In the genomic region with DNA sequence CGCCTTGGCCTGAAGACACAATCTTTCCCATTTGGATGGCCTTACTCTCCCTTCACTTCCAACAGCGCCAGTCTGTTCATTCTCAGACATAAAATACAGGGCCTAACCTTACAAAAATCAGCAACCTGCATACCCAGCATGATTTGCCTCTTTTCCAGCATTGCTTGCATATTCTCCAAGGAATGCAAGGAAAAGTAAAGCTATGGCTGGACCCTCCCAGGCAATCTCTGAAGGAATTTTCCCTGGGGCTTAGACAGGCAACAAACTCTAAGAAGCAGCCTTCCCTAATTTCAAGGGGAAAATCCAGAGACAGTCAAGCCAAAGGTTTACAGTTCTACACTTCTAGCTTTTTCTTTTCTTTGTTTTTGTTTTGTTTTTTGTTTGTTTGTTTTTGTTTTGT, we compare ENCODE assay signal across 17 cellular contexts. TPM values are rescaled to one million over a fixed set of nuclear protein-coding genes. Genes with fewer than 3 reads are reported as not detected.
A peak's percentile ranks its signal among the peaks of the same experiment; 100 is the strongest.
DNase-seq lines count a peak whose midpoint lies in the region; ATAC-seq and TF ChIP-seq lines count a peak whose summit lies in the region.
"Had no signal": no experiment of that assay in that cellular context is flagged by ENCODE, and none has a peak within 500 bp of the region (broad histone marks: within the 10 kb centered on the region; RNA-seq: fewer than 3 reads in every experiment).

No MANE protein-coding gene starts in this region.

- H3K4me1 Mint-ChIP-seq in Caco-2 (ENCODE audit: low read depth, unreplicated experiment), result peaks cover 26% of the 10 kb centered on the region
- peaks cover 56% of the 10 kb centered on the region for H3K4me1 Mint-ChIP-seq in activated naive CD8-positive, alpha-beta T cell (ENCODE audit: low read depth)

- no peak for DNase-seq in Caco-2
- DNase-seq in EL, result peak; percentile 37
- no peak for DNase-seq in Kasumi-1 (lab: John Stamatoyannopoulos, UW)
- DNase-seq: CD4-positive, alpha-beta memory T cell; NCI-H1436 treated with DMSO at 0.1 percent for 48 hours; NCI-H2081 treated with DMSO at 0.1 percent for 48 hours; NCI-H2227 treated with DMSO at 0.1 percent for 48 hours; NCI-H526; SJCRH30 had no signal

- H3K4me3 ChIP-seq in Caco-2 (ENCODE audit: low read depth, low read length) (no peak overlapping the region), mesodermal cell (ENCODE audit: extremely low read depth, insufficient read depth, low read length, poor library complexity, severe bottlenecking) (no peak overlapping the region)
- H3K4me3 ChIP-seq: HAP-1, SJCRH30 had no signal

- H3K27me3 ChIP-seq in Caco-2 (replicated peaks; ENCODE audit: control insufficient read depth, insufficient read depth, low read length), result no peaks in the 10 kb centered on the region
- H3K27me3 ChIP-seq: SJCRH30 had no signal

- peaks cover 11% of the 10 kb centered on the region; the same call in 1 of the 2 replicates for H3K4me1 ChIP-seq in Caco-2
- peaks cover 35% of the 10 kb centered on the region for H3K4me1 ChIP-seq in mesodermal cell (ENCODE audit: control insufficient read depth, insufficient read depth, low read length, poor library complexity, severe bottlenecking)
- H3K4me1 ChIP-seq: SJCRH30 had no signal

- H3K36me3 ChIP-seq in Caco-2 (ENCODE audit: control insufficient read depth, insufficient read depth, low read length) (no peaks in the 10 kb centered on the region), mesodermal cell (ENCODE audit: control insufficient read depth, insufficient read depth, low read length) (peaks cover 59% of the 10 kb centered on the region)

- POLR2A ChIA-PET in Caco-2 (lab: Charles Lee), result interaction anchor here (0.6 kb wide), 1 partner anchor 898 kb away, joined by 5 read pairs; no protein-coding TSS in a partner anchor

- no peak for ATAC-seq in HG03442 (IDR thresholded peaks at IDR 0.05; ENCODE audit: unreplicated experiment)
- no peak for ATAC-seq in GM19455 (IDR thresholded peaks at IDR 0.05; ENCODE audit: unreplicated experiment)
- no peak for ATAC-seq in GM19023 (IDR thresholded peaks at IDR 0.05; ENCODE audit: unreplicated experiment)

- no peak for TF ChIP-seq CTCF in Caco-2 (IDR thresholded peaks at IDR 0.05; ENCODE audit: insufficient read depth in 1 of 2, low read depth in 1 of 2, low read length in 1 of 2, severe bottlenecking in 1 of 2, unreplicated experiment in 1 of 2)

- peak overlapping the region; percentile 41 for H3K27ac ChIP-seq in mesodermal cell (ENCODE audit: low read depth, low read length, severe bottlenecking)
- H3K27ac ChIP-seq: SJCRH30 had no signal

- H3K9me3 ChIP-seq in Caco-2 (no peaks in the 10 kb centered on the region), mesodermal cell (ENCODE audit: control insufficient read depth, low read length) (no peaks in the 10 kb centered on the region)
- H3K9me3 ChIP-seq: HAP-1, SJCRH30 had no signal

- no peak overlapping the region for H3K4me3 Mint-ChIP-seq in Caco-2 (ENCODE audit: unreplicated experiment)
- peak overlapping the region; percentile 10 for H3K4me3 Mint-ChIP-seq in activated naive CD8-positive, alpha-beta T cell
- H3K4me3 Mint-ChIP-seq: B cell had no signal

- H3K36me3 Mint-ChIP-seq in Caco-2 (ENCODE audit: insufficient read depth, unreplicated experiment), result peaks cover 41% of the 10 kb centered on the region
- H3K36me3 Mint-ChIP-seq in activated naive CD8-positive, alpha-beta T cell, result peaks cover 13% of the 10 kb centered on the region

- WGBS in mesodermal cell (ENCODE audit: insufficient coverage in 2 of 2), 2 experiments, result 100% methylated on average over 2 of the region's 2 CpGs

- no peaks in the 10 kb centered on the region for H3K9me3 Mint-ChIP-seq in Caco-2 (ENCODE audit: unreplicated experiment)
- no peaks in the 10 kb centered on the region for H3K9me3 Mint-ChIP-seq in activated naive CD8-positive, alpha-beta T cell (ENCODE audit: low read depth)
- H3K9me3 Mint-ChIP-seq: CD4-positive, alpha-beta memory T cell; IgD-negative memory B cell had no signal

- no peaks in the 10 kb centered on the region for H3K27me3 Mint-ChIP-seq in Caco-2 (ENCODE audit: insufficient read depth, unreplicated experiment)
- H3K27me3 Mint-ChIP-seq in activated naive CD8-positive, alpha-beta T cell, result no peaks in the 10 kb centered on the region
- H3K27me3 Mint-ChIP-seq: B cell; CD4-positive, alpha-beta memory T cell; IgD-negative memory B cell had no signal

- H3K27ac Mint-ChIP-seq in Caco-2 (ENCODE audit: unreplicated experiment), result peak overlapping the region; percentile 43
- H3K27ac Mint-ChIP-seq in activated naive CD8-positive, alpha-beta T cell, result peak overlapping the region; percentile 41
- H3K27ac Mint-ChIP-seq: B cell had no signal

- intact Hi-C loops in Caco-2 (cut with micrococcal nuclease; ENCODE audit: unreplicated experiment), result loop anchor here (1.0 kb wide), 1 partner anchor 9 kb away; no protein-coding TSS in a partner anchor

- CTCF ChIA-PET in Caco-2 (lab: Charles Lee), result no interaction called here

- BruUV-seq in Caco-2 (replicated peaks; lab: Mats Ljungman, UMichigan), result no TSS peak

RNA-seq across cellular contexts. Expression of a gene that starts 3.6 kb away (rescaled TPM):
- total RNA-seq in Caco-2 (2022), result 70.9 and 79.0 TPM in 2 replicates
- polyA plus RNA-seq in mesodermal cell (2013, experiment 1 of 2), result 82.1 TPM
- polyA plus RNA-seq in mesodermal cell (2013, experiment 2 of 2), result 82.4 TPM
